Comparison of ENCODE assay signal across 14 cellular contexts in genomic region chr2:166610180-166610919, GRCh38.
DNase-seq lines count a peak whose midpoint lies in the region; ATAC-seq and TF ChIP-seq lines count a peak whose summit lies in the region.
"Had no signal": no experiment of that assay in that cellular context is flagged by ENCODE, and none has a peak within 500 bp of the region (broad histone marks: within the 10 kb centered on the region; RNA-seq: fewer than 3 reads in every experiment).

No MANE protein-coding gene starts in this region.

- no peaks in the 10 kb centered on the region for H3K36me3 ChIP-seq in ovary
- H3K36me3 ChIP-seq: uterus had no signal

- TF ChIP-seq POLR2A in NB4 (IDR thresholded peaks at IDR 0.05; ENCODE audit: extremely low read depth, insufficient read length) = no peak
- TF ChIP-seq POLR2A in ovary (IDR thresholded peaks at IDR 0.05) = no peak

- H3K27me3 Mint-ChIP-seq in CD4-positive, alpha-beta T cell = no peaks in the 10 kb centered on the region
- no peaks in the 10 kb centered on the region for H3K27me3 Mint-ChIP-seq in progenitor cell of endocrine pancreas

- no peak for TF ChIP-seq EP300 in ovary (IDR thresholded peaks at IDR 0.05)

- no peaks in the 10 kb centered on the region for H3K9me3 Mint-ChIP-seq in CD4-positive, alpha-beta T cell
- H3K9me3 Mint-ChIP-seq in progenitor cell of endocrine pancreas (ENCODE audit: low read depth) = peaks cover 25% of the 10 kb centered on the region
- H3K9me3 Mint-ChIP-seq: T-helper 2 cell treated with Interferon-gamma antibody and Interleukin-4, amounts not matched to agents 5 μg/mL and 100 μg/mL, for 36 hours had no signal

- DNase-seq in CD4-positive, alpha-beta T cell = no peak
- DNase-seq in NB4 (ENCODE audit: low read depth) (peak; percentile 6), glomerular visceral epithelial cell (ENCODE audit: extremely low spot score) (peak; percentile 12), progenitor cell of endocrine pancreas (ENCODE audit: low spot score, unreplicated experiment) (no peak), T-helper 2 cell (no peak), OCI-M2 (lab: John Stamatoyannopoulos, UW; ENCODE audit: unreplicated experiment) (no peak), inferior parietal cortex (ENCODE audit: extremely low spot score) (no peak), ovary (no peak)
- DNase-seq: activated effector memory CD4-positive, alpha-beta T cell treated with anti-CD3 and anti-CD28 coated beads, Interleukin-2, amount 50 U/mL, for 16 hours; DMS153; NCI-H510A treated with DMSO at 0.1 percent for 48 hours; stimulated activated CD4-positive, alpha-beta T cell treated with anti-CD3 and anti-CD28 coated beads, Interleukin-4, amount 100 ng/mL, for 1 hour; uterus had no signal

- POLR2A ChIA-PET in CD4-positive, alpha-beta T cell (lab: Charles Lee) = no interaction called here

- no peaks in the 10 kb centered on the region for H3K4me1 ChIP-seq in ovary (ENCODE audit: insufficient read depth)
- H3K4me1 ChIP-seq: uterus had no signal

- no peak overlapping the region for H3K27ac ChIP-seq in CD4-positive, alpha-beta T cell (ENCODE audit: low read depth, low read length)
- no peak overlapping the region for H3K27ac ChIP-seq in ovary
- H3K27ac ChIP-seq: uterus had no signal

- no peak overlapping the region for H3K27ac Mint-ChIP-seq in CD4-positive, alpha-beta T cell
- peak overlapping the region; percentile 95 for H3K27ac Mint-ChIP-seq in progenitor cell of endocrine pancreas
- H3K27ac Mint-ChIP-seq: T-helper 2 cell treated with Interferon-gamma antibody and Interleukin-4, amounts not matched to agents 5 μg/mL and 100 μg/mL, for 36 hours had no signal

- H3K4me3 ChIP-seq in NB4 (ENCODE audit: low read depth, low read length) = no peak overlapping the region
- H3K4me3 ChIP-seq in ovary = no peak overlapping the region
- H3K4me3 ChIP-seq: uterus had no signal

- intact Hi-C loops in CD4-positive, alpha-beta T cell (cut with DNase I, micrococcal nuclease) = no loop called here
- intact Hi-C loops in ovary (cut with DNase I) = no loop called here

- H3K4me3 Mint-ChIP-seq in CD4-positive, alpha-beta T cell = peak overlapping the region; percentile 65
- peak overlapping the region; percentile 67 for H3K4me3 Mint-ChIP-seq in progenitor cell of endocrine pancreas (ENCODE audit: low read depth)
- H3K4me3 Mint-ChIP-seq: T-helper 2 cell treated with Interferon-gamma antibody and Interleukin-4, amounts not matched to agents 5 μg/mL and 100 μg/mL, for 36 hours had no signal

- ATAC-seq in CD4-positive, alpha-beta T cell (ENCODE audit: poor library complexity) = no peak

- no peak for TF ChIP-seq CTCF in CD4-positive, alpha-beta T cell (IDR thresholded peaks at IDR 0.05)
- TF ChIP-seq CTCF in NB4 (IDR thresholded peaks at IDR 0.05; ENCODE audit: low read depth, low read length) (no peak), progenitor cell of endocrine pancreas (IDR thresholded peaks at IDR 0.05; ENCODE audit: unreplicated experiment) (no peak), ovary (IDR thresholded peaks at IDR 0.05) (no peak)

- H3K27me3 ChIP-seq in CD4-positive, alpha-beta T cell (ENCODE audit: control insufficient read depth, insufficient read depth, low read length) = no peaks in the 10 kb centered on the region
- H3K27me3 ChIP-seq in ovary = no peaks in the 10 kb centered on the region
- H3K27me3 ChIP-seq: uterus had no signal

- no peaks in the 10 kb centered on the region for H3K9me3 ChIP-seq in CD4-positive, alpha-beta T cell (ENCODE audit: control insufficient read depth, low read length)
- no peaks in the 10 kb centered on the region for H3K9me3 ChIP-seq in ovary
- H3K9me3 ChIP-seq: uterus had no signal

- H3K4me1 Mint-ChIP-seq in CD4-positive, alpha-beta T cell (ENCODE audit: low read depth) = peaks cover 6% of the 10 kb centered on the region
- peaks cover 46% of the 10 kb centered on the region for H3K4me1 Mint-ChIP-seq in progenitor cell of endocrine pancreas (ENCODE audit: low read depth)

- WGBS in ovary, 3 donors = 29 to 42% (median 39%) methylated on average over 28 of the region's 28 CpGs

- CTCF ChIA-PET in CD4-positive, alpha-beta T cell (lab: Charles Lee) = no interaction called here

- H3K36me3 Mint-ChIP-seq in CD4-positive, alpha-beta T cell (ENCODE audit: low read depth) = no peaks in the 10 kb centered on the region
- H3K36me3 Mint-ChIP-seq in progenitor cell of endocrine pancreas (ENCODE audit: insufficient read depth) = peaks cover 25% of the 10 kb centered on the region

Comparison
In these comparisons a context has a peak if more than half of its experiments do, and no peak if none do; other contexts are left out.
1. DNase-seq: peak in NB4 (single experiment) and glomerular visceral epithelial cell (single experiment); none in CD4-positive, alpha-beta T cell (0 of 10), progenitor cell of endocrine pancreas (single experiment), T-helper 2 cell (0 of 5), OCI-M2 (single experiment), inferior parietal cortex (single experiment) and ovary (0 of 5).